In the genomic region with DNA sequence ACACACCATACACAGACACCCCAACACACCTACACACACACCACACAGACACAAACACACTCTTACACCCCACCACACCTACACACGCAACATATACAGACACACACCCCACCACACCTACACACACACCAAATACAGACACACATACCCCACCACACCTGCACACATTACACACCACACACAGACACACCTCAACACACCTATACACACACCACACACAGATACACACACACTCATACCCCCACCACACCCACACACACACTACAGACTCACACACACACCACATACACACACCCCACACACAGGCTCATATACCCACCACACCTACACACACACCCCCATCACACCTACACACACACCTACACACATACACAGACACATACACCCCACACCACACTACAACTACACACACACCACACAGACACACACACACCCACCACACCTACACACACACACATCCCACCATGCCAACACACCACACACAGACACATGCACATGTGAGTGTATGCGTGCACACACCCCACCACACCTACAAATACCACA, we compare ENCODE assay signal across 1 cellular context.
TF ChIP-seq lines count a peak whose summit lies in the region.

No MANE protein-coding gene starts in this region.

TF ChIP-seq in HepG2, 621 proteins besides CTCF, POLR2A, EP300 and RAD21 (continued from another document):
- TF ChIP-seq, protein P1, sequence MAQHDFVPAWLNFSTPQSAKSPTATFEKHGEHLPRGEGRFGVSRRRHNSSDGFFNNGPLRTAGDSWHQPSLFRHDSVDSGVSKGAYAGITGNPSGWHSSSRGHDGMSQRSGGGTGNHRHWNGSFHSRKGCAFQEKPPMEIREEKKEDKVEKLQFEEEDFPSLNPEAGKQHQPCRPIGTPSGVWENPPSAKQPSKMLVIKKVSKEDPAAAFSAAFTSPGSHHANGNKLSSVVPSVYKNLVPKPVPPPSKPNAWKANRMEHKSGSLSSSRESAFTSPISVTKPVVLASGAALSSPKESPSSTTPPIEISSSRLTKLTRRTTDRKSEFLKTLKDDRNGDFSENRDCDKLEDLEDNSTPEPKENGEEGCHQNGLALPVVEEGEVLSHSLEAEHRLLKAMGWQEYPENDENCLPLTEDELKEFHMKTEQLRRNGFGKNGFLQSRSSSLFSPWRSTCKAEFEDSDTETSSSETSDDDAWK (CRISPR knock-in tag; IDR thresholded peaks at IDR 0.05): no peak
- TF ChIP-seq MEIS1 (CRISPR knock-in tag; IDR thresholded peaks at IDR 0.05; ENCODE audit: borderline replicate concordance) (no peak), NONO (IDR thresholded peaks at IDR 0.05) (peak; percentile 63), NONO (CRISPR knock-in tag; conservative IDR thresholded peaks at IDR 0.05) (no peak; the same call in 1 of the 2 replicates), EED (CRISPR knock-in tag; IDR thresholded peaks at IDR 0.05) (no peak), CC2D1A (CRISPR knock-in tag; IDR thresholded peaks at IDR 0.05) (no peak)
TF ChIP-seq in HepG2: peak in this region for 16.
